In genomic region chr6:157747395-157747794, GRCh38 we compare ENCODE assay signal across 17 cellular contexts.
DNase-seq lines count a peak whose midpoint lies in the region; ATAC-seq and TF ChIP-seq lines count a peak whose summit lies in the region.
"Had no signal": no experiment of that assay in that cellular context is flagged by ENCODE, and none has a peak within 500 bp of the region (broad histone marks: within the 10 kb centered on the region; RNA-seq: fewer than 3 reads in every experiment).

No MANE protein-coding gene starts in this region.

- H3K27me3 ChIP-seq in GM23338 (ENCODE audit: insufficient read depth): no peaks in the 10 kb centered on the region
- H3K27me3 ChIP-seq in mesendoderm (ENCODE audit: insufficient read depth, low read length, poor library complexity): no peaks in the 10 kb centered on the region

- H3K36me3 ChIP-seq in GM23338 (ENCODE audit: insufficient read depth) (peaks cover 6% of the 10 kb centered on the region; the same call in 1 of the 2 replicates), mesendoderm (ENCODE audit: control insufficient read depth, insufficient read depth, low read length) (no peaks in the 10 kb centered on the region)

- H2AK5ac ChIP-seq in mesendoderm (ENCODE audit: low read length): no peak overlapping the region

- no peak overlapping the region for H3K18ac ChIP-seq in mesendoderm (ENCODE audit: low read length)

- peaks cover 41% of the 10 kb centered on the region for H3K4me1 Mint-ChIP-seq in activated T-cell treated with anti-CD3 and anti-CD28 coated beads, Interleukin-2, amount 50 U/mL, for 4 hours (ENCODE audit: low read depth)
- peaks cover 14% of the 10 kb centered on the region for H3K4me1 Mint-ChIP-seq in GM23338

- no peak overlapping the region for H3K4me3 ChIP-seq in GM23338
- H3K4me3 ChIP-seq in mesendoderm (ENCODE audit: low read length): no peak overlapping the region

- H3K4me2 ChIP-seq in GM23338: no peak overlapping the region
- H3K4me2 ChIP-seq in mesendoderm (ENCODE audit: low read length): no peak overlapping the region

- no peak overlapping the region for H3K56ac ChIP-seq in mesendoderm (ENCODE audit: low read length)

- H3K4me3 Mint-ChIP-seq in activated T-cell treated with anti-CD3 and anti-CD28 coated beads, Interleukin-2, amount 50 U/mL, for 4 hours: no peak overlapping the region
- H3K4me3 Mint-ChIP-seq in GM23338: no peak overlapping the region
- H3K4me3 Mint-ChIP-seq: B cell had no signal

- ATAC-seq in activated T-cell treated with anti-CD3 and anti-CD28 coated beads, Interleukin-2, amount 50 U/mL, for 4 hours: peak; percentile 74 to 82
- ATAC-seq in GM23338: no peak
- ATAC-seq: HCT116 had no signal

- no peak overlapping the region for H4K5ac ChIP-seq in mesendoderm (ENCODE audit: low read length)

- H3F3A ChIP-seq in GM23338 (replicated peaks; ENCODE audit: low read depth): no peaks in the 10 kb centered on the region

- H2BK15ac ChIP-seq in mesendoderm (replicated peaks; ENCODE audit: low read depth): no peak overlapping the region

- H3K9me3 Mint-ChIP-seq in activated T-cell treated with anti-CD3 and anti-CD28 coated beads, Interleukin-2, amount 50 U/mL, for 4 hours: peaks cover 5% of the 10 kb centered on the region
- H3K9me3 Mint-ChIP-seq in GM23338: peaks cover 17% of the 10 kb centered on the region

- H4K8ac ChIP-seq in mesendoderm (ENCODE audit: low read depth, low read length): no peak overlapping the region

- no peak overlapping the region for H2BK5ac ChIP-seq in mesendoderm (ENCODE audit: low read length)

- no peak overlapping the region for H2BK120ac ChIP-seq in mesendoderm (ENCODE audit: low read depth, low read length)

- H3K27ac Mint-ChIP-seq in GM23338: no peak overlapping the region
- H3K27ac Mint-ChIP-seq: B cell had no signal

- peak overlapping the region; percentile 66; the same call in 1 of the 2 replicates for H2AFZ ChIP-seq in GM23338

- no peak overlapping the region for H3K9ac ChIP-seq in mesendoderm (ENCODE audit: low read length)

- no peaks in the 10 kb centered on the region for H4K20me1 ChIP-seq in GM23338 (replicated peaks; ENCODE audit: insufficient read depth)

- H3K4me1 ChIP-seq in GM23338 (ENCODE audit: insufficient read depth) (no peaks in the 10 kb centered on the region; the same call in 1 of the 2 replicates), mesendoderm (ENCODE audit: control insufficient read depth, low read depth, low read length) (no peaks in the 10 kb centered on the region)

- no CpG with 5 or more reads among the region's 4 CpGs for WGBS in mesendoderm (ENCODE audit: extremely low coverage, insufficient coverage, low lambda C conversion rate)

- no peak overlapping the region for H3K23ac ChIP-seq in mesendoderm (ENCODE audit: low read length)

- H3K79me2 ChIP-seq in GM23338 (replicated peaks; ENCODE audit: insufficient read depth) (no peaks in the 10 kb centered on the region), mesendoderm (ENCODE audit: control insufficient read depth, insufficient read depth, low read length) (no peaks in the 10 kb centered on the region)

- no peaks in the 10 kb centered on the region for H3K9me2 ChIP-seq in GM23338 (ENCODE audit: insufficient read depth)

- TF ChIP-seq CTCF in GM23338 (conservative IDR thresholded peaks at IDR 0.05; ENCODE audit: low read depth in 2 of 2): no peak

- H3K79me1 ChIP-seq in mesendoderm (ENCODE audit: low read length): no peaks in the 10 kb centered on the region

- no peaks in the 10 kb centered on the region for H3K36me3 Mint-ChIP-seq in activated T-cell treated with anti-CD3 and anti-CD28 coated beads, Interleukin-2, amount 50 U/mL, for 4 hours (ENCODE audit: insufficient read depth)
- peaks cover 18% of the 10 kb centered on the region for H3K36me3 Mint-ChIP-seq in GM23338 (ENCODE audit: low read depth)

- peaks cover 2% of the 10 kb centered on the region for H3K27me3 Mint-ChIP-seq in activated T-cell treated with anti-CD3 and anti-CD28 coated beads, Interleukin-2, amount 50 U/mL, for 4 hours (ENCODE audit: low read depth)
- H3K27me3 Mint-ChIP-seq in GM23338 (ENCODE audit: insufficient read depth, low read depth, poor library complexity): peaks cover 7% of the 10 kb centered on the region

- no peak for DNase-seq in activated T-cell treated with anti-CD3 and anti-CD28 coated beads, Interleukin-2, amount 50 U/mL, for 4 hours
- DNase-seq in activated T-cell treated with anti-CD3 and anti-CD28 coated beads, Interleukin-2, amount 50 U/mL, for 48 hours: no peak
- DNase-seq in GM23338 (ENCODE audit: low spot score) (no peak), amniotic epithelial cell (ENCODE audit: low read depth) (peak; percentile 86), iris pigment epithelial cell (ENCODE audit: low read depth) (peak; percentile 38), D341Med (ENCODE audit: low spot score) (no peak), mesendoderm (no peak), NCI-H526 (lab: John Stamatoyannopoulos, UW) (no peak)
- DNase-seq: GDM1, GOT3, NCI-H1105, NCI-H2081, NCI-H510A, NCI-H774, SHP77 had no signal

- no peak overlapping the region for H3K4ac ChIP-seq in mesendoderm (ENCODE audit: low read depth, low read length)

- H3K27ac ChIP-seq in GM23338 (ENCODE audit: low read depth) (no peak overlapping the region), mesendoderm (ENCODE audit: low read depth, low read length) (no peak overlapping the region)

TF ChIP-seq in GM23338, 12 proteins besides CTCF, POLR2A, EP300 and RAD21:
- TF ChIP-seq ZNF331 (CRISPR knock-in tag; IDR thresholded peaks at IDR 0.05; ENCODE audit: low read depth): no peak
- TF ChIP-seq ZNF114 (CRISPR knock-in tag; IDR thresholded peaks at IDR 0.05): no peak
- no peak for TF ChIP-seq ZNF462 (CRISPR knock-in tag; IDR thresholded peaks at IDR 0.05)

Comparison
In these comparisons a context has a peak if more than half of its experiments do, and no peak if none do; other contexts are left out.
1. DNase-seq: peak in amniotic epithelial cell (single experiment) and iris pigment epithelial cell (single experiment); none in activated T-cell treated with anti-CD3 and anti-CD28 coated beads, Interleukin-2, amount 50 U/mL, for 4 hours (single experiment), activated T-cell treated with anti-CD3 and anti-CD28 coated beads, Interleukin-2, amount 50 U/mL, for 48 hours (0 of 2), GM23338 (single experiment), D341Med (single experiment), mesendoderm (single experiment) and NCI-H526 (0 of 2).